ENCODE assay signal across 8 cellular contexts in genomic region chr21:29499734-29500343, GRCh38.
A peak's percentile ranks its signal among the peaks of the same experiment; 100 is the strongest.
DNase-seq lines count a peak whose midpoint lies in the region; ATAC-seq and TF ChIP-seq lines count a peak whose summit lies in the region.

No MANE protein-coding gene starts in this region.

- H3K27me3 ChIP-seq in RWPE2 (ENCODE audit: insufficient read depth, poor library complexity, severe bottlenecking) (no peaks in the 10 kb centered on the region), foreskin keratinocyte (no peaks in the 10 kb centered on the region), MG63 (no peaks in the 10 kb centered on the region)

- H3K9me3 ChIP-seq in RWPE2 (ENCODE audit: severe bottlenecking) = no peaks in the 10 kb centered on the region
- H3K9me3 ChIP-seq in MG63 = no peaks in the 10 kb centered on the region; the same call in none of the 2 replicates

- DNase-seq in Caki2 (ENCODE audit: low read depth) = peak; percentile 19
- DNase-seq in HEK293T (ENCODE audit: extremely low spot score) = peak; percentile 69
- no peak for DNase-seq in RWPE2 (ENCODE audit: low spot score)
- DNase-seq in foreskin keratinocyte = peak in 1 of 2 donors; percentile 44
- no peak for DNase-seq in activated effector memory CD4-positive, alpha-beta T cell treated with Interleukin-2 at 50 U/mL for 16 hours
- no peak for DNase-seq in MG63
- no peak for DNase-seq in T-helper 9 cell
- DNase-seq in left ventricle myocardium superior = no peak

- CTCF ChIA-PET in HEK293T (lab: Yijun Ruan, JAX) = interaction anchor here (0.7 kb wide), 1 partner anchor 11 kb away, joined by 3 read pairs; no protein-coding TSS in a partner anchor

- no peak overlapping the region for H3K4me3 ChIP-seq in RWPE2 (ENCODE audit: severe bottlenecking)
- no peak overlapping the region for H3K4me3 ChIP-seq in MG63

- H3K4me1 ChIP-seq in RWPE2 (ENCODE audit: insufficient read depth, poor library complexity, severe bottlenecking) (no peaks in the 10 kb centered on the region), foreskin keratinocyte (no peaks in the 10 kb centered on the region)

- TF ChIP-seq CTCF in RWPE2 (IDR thresholded peaks at IDR 0.05; ENCODE audit: poor library complexity, severe bottlenecking) (peak; percentile 84), foreskin keratinocyte (conservative IDR thresholded peaks at IDR 0.05) (peak; percentile 97)

- H3K36me3 ChIP-seq in RWPE2 (ENCODE audit: low read depth) (no peaks in the 10 kb centered on the region), MG63 (no peaks in the 10 kb centered on the region)

- in situ Hi-C loops in Caki2 (cut with HindIII; ENCODE audit: low pct_unique_long_range_greater_than_20kb, low sequenced_read_pairs) = no loop called here

- H3K27ac ChIP-seq in RWPE2 (ENCODE audit: poor library complexity, severe bottlenecking) (no peak overlapping the region), foreskin keratinocyte (no peak overlapping the region)

- intact Hi-C loops in left ventricle myocardium superior (cut with micrococcal nuclease) = no loop called here

- POLR2A ChIA-PET in HEK293T (lab: Yijun Ruan, JAX) = no interaction called here

- ATAC-seq in RWPE2 (ENCODE audit: low read depth) (peak; percentile 74), foreskin keratinocyte (peak; percentile 95), left ventricle myocardium superior (no peak)

TF ChIP-seq in HEK293T, 16 proteins besides CTCF, POLR2A, EP300 and RAD21:
- TF ChIP-seq FOXK2 (IDR thresholded peaks at IDR 0.05) (no peak), HDGF (IDR thresholded peaks at IDR 0.05; ENCODE audit: borderline replicate concordance) (no peak), SUZ12 (IDR thresholded peaks at IDR 0.05) (no peak), L3MBTL2 (conservative IDR thresholded peaks at IDR 0.05) (no peak), CTBP1 (IDR thresholded peaks at IDR 0.05; ENCODE audit: borderline replicate concordance) (no peak), LEF1 (IDR thresholded peaks at IDR 0.05; ENCODE audit: borderline replicate concordance) (no peak), TARDBP (IDR thresholded peaks at IDR 0.05) (no peak), ELF4 (IDR thresholded peaks at IDR 0.05) (no peak), SP1 (IDR thresholded peaks at IDR 0.05) (no peak), ZNF384 (IDR thresholded peaks at IDR 0.05) (no peak), ARNT (IDR thresholded peaks at IDR 0.05) (no peak), NFRKB (IDR thresholded peaks at IDR 0.05) (no peak), BHLHE40 (IDR thresholded peaks at IDR 0.05; ENCODE audit: borderline replicate concordance) (no peak)
TF ChIP-seq in HEK293T: peak in this region for 0.

Comparison
In these comparisons a context has a peak if more than half of its experiments do, and no peak if none do; other contexts are left out.
1. DNase-seq: peak in Caki2 (single experiment) and HEK293T (single experiment); none in RWPE2 (single experiment), activated effector memory CD4-positive, alpha-beta T cell treated with Interleukin-2 at 50 U/mL for 16 hours (single experiment), MG63 (single experiment), T-helper 9 cell (single experiment) and left ventricle myocardium superior (single experiment).